In genomic region chr4:10100734-10101216, GRCh38 we compare ENCODE assay signal across 11 cellular contexts. TPM values are rescaled to one million over a fixed set of nuclear protein-coding genes. Genes with fewer than 3 reads are reported as not detected.
A peak's percentile ranks its signal among the peaks of the same experiment; 100 is the strongest.
DNase-seq lines count a peak whose midpoint lies in the region; ATAC-seq and TF ChIP-seq lines count a peak whose summit lies in the region.
"Had no signal": no experiment of that assay in that cellular context is flagged by ENCODE, and none has a peak within 500 bp of the region (broad histone marks: within the 10 kb centered on the region; RNA-seq: fewer than 3 reads in every experiment).

No MANE protein-coding gene starts in this region.

- peaks cover 80% of the 10 kb centered on the region for H3K4me1 ChIP-seq in osteoblast (ENCODE audit: insufficient read depth, low read length)
- H3K4me1 ChIP-seq: parathyroid adenoma had no signal

- TF ChIP-seq CTCF in endothelial cell (IDR thresholded peaks at IDR 0.05; ENCODE audit: unreplicated experiment) = no peak
- TF ChIP-seq CTCF in osteoblast (IDR thresholded peaks at IDR 0.05; ENCODE audit: extremely low read depth, low read depth, low read length) = no peak

- peaks cover 25% of the 10 kb centered on the region for H3K4me1 Mint-ChIP-seq in endothelial cell (ENCODE audit: unreplicated experiment)

- H3K27ac Mint-ChIP-seq in endothelial cell (ENCODE audit: unreplicated experiment) = no peak overlapping the region

- H4K20me1 ChIP-seq in osteoblast (ENCODE audit: insufficient read depth, low read length) = peaks cover 88% of the 10 kb centered on the region

- H3K4me3 ChIP-seq in osteoblast (ENCODE audit: insufficient read depth, low read length) = no peak overlapping the region

- H3K36me3 Mint-ChIP-seq in endothelial cell (ENCODE audit: low read depth, unreplicated experiment) = peaks cover 74% of the 10 kb centered on the region

- H3K36me3 ChIP-seq in osteoblast (ENCODE audit: insufficient read depth, low read length) = peaks cover 86% of the 10 kb centered on the region

- H3K27ac ChIP-seq in osteoblast (ENCODE audit: low read depth, low read length) = peak overlapping the region; percentile 27
- H3K27ac ChIP-seq: parathyroid adenoma had no signal

- peaks cover 20% of the 10 kb centered on the region for H3K27me3 Mint-ChIP-seq in endothelial cell (ENCODE audit: unreplicated experiment)

- no peaks in the 10 kb centered on the region for H3K9me3 Mint-ChIP-seq in endothelial cell (ENCODE audit: unreplicated experiment)

- DNase-seq in CMK (ENCODE audit: low read depth) (peak; percentile 61), T-helper 2 cell (peak in 3 of 5 experiments; percentile 27 to 43 (median 39)), endothelial cell (ENCODE audit: low spot score) (no peak), osteoblast (ENCODE audit: insufficient read length, low spot score, missing footprints) (peak; percentile 62), NCI-H1694 treated with DMSO at 0.1 percent for 48 hours (lab: John Stamatoyannopoulos, UW) (no peak), midbrain (lab: John Stamatoyannopoulos, UW) (no peak)
- no peak for DNase-seq in activated CD8-positive, alpha-beta memory T cell treated with anti-CD3 and anti-CD28 coated beads, Interleukin-2, amount 50 U/mL, for 4 hours
- DNase-seq: activated CD8-positive, alpha-beta memory T cell treated with anti-CD3 and anti-CD28 coated beads, Interleukin-2, amount 50 U/mL, for 48 hours; NCI-H69 had no signal

- peak overlapping the region; percentile 42 for H3K4me3 Mint-ChIP-seq in endothelial cell (ENCODE audit: unreplicated experiment)

- no peak overlapping the region for H3K4me2 ChIP-seq in osteoblast (ENCODE audit: insufficient read depth, low read length)

- H3K9me3 ChIP-seq in osteoblast (ENCODE audit: low read depth, low read length) = no peaks in the 10 kb centered on the region

- no peak overlapping the region for H2AFZ ChIP-seq in osteoblast (ENCODE audit: low read length)
- H2AFZ ChIP-seq: parathyroid adenoma had no signal

- peaks cover 89% of the 10 kb centered on the region for H3K79me2 ChIP-seq in osteoblast (ENCODE audit: insufficient read depth, low read length)
- H3K79me2 ChIP-seq: parathyroid adenoma had no signal

- H3K27me3 ChIP-seq in osteoblast (ENCODE audit: insufficient read depth, low read length) = no peaks in the 10 kb centered on the region

- ATAC-seq in HG02588 (IDR thresholded peaks at IDR 0.05; ENCODE audit: unreplicated experiment) = no peak

RNA-seq across cellular contexts. Expression of gene WDR1, which starts 15.8 kb away (rescaled TPM):
- total RNA-seq in endothelial cell (ENCODE audit: unreplicated experiment) = 501 TPM
- total RNA-seq in osteoblast = 265 and 314 TPM in 2 replicates

Comparison
In these comparisons a context has a peak if more than half of its experiments do, and no peak if none do; other contexts are left out.
1. DNase-seq: peak in CMK (single experiment), T-helper 2 cell (3 of 5) and osteoblast (single experiment); none in endothelial cell (single experiment), NCI-H1694 treated with DMSO at 0.1 percent for 48 hours (single experiment), midbrain (single experiment) and activated CD8-positive, alpha-beta memory T cell treated with anti-CD3 and anti-CD28 coated beads, Interleukin-2, amount 50 U/mL, for 4 hours (single experiment).